In the genomic region with DNA sequence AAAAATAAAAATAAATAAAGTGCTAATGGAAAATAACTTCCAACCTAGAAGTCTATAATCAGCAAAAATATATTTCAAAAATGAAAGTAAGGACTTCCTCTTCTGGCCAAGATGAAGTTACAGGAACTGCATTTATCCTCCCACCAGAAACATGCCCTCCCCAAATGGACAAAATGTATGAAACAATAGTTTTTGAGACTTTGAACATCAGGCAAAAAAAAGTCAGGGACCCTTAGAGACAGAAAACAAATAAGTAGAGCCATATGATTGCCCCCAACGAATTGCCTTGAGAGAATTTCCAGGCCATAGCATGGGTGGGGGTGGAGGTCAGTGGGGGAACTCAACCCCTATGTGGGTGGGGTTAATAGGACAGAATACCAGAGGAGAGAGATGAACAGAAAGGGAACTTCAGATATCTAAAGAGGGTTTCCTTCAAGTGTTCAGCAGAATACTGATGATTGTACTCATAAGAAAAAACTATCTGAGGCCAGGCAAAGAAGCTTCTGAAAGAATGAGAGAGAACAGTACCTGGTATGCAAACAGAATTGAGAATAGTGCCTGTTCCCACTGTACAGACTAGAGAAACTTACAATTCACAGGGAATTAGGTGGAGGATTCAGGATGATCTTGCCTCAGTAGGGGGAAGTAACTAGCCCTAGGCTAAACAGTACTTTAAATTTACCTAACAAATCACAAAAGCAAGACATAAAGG, we compare ENCODE assay signal across 14 cellular contexts. TPM values are rescaled to one million over a fixed set of nuclear protein-coding genes. Genes with fewer than 3 reads are reported as not detected.
DNase-seq lines count a peak whose midpoint lies in the region; ATAC-seq and TF ChIP-seq lines count a peak whose summit lies in the region.
"Had no signal": no experiment of that assay in that cellular context is flagged by ENCODE, and none has a peak within 500 bp of the region (broad histone marks: within the 10 kb centered on the region; RNA-seq: fewer than 3 reads in every experiment).

No MANE protein-coding gene starts in this region.

- DNase-seq in activated naive CD4-positive, alpha-beta T cell treated with anti-CD3 and anti-CD28 coated beads, Interleukin-2, amount 10 ng/mL, durations not matched to agents 7 days and 5 days: no peak
- no peak for DNase-seq in activated naive CD4-positive, alpha-beta T cell (lab: John Stamatoyannopoulos, UW)
- DNase-seq in NOMO-1 (lab: John Stamatoyannopoulos, UW; ENCODE audit: unreplicated experiment in 2 of 2): peak; percentile 46 to 82
- no peak for DNase-seq in activated naive CD8-positive, alpha-beta T cell treated with anti-CD3 and anti-CD28 coated beads for 36 hours
- peak in 1 of 2 donors; percentile 41 for DNase-seq in stimulated activated effector memory CD8-positive, alpha-beta T cell treated with anti-CD3 and anti-CD28 coated beads, Interleukin-12 subunit alpha, Interleukin-12 subunit beta, amount 100 ng/mL, for 72 hours (ENCODE audit: low spot score in 2 of 2)
- no peak for DNase-seq in adrenal gland
- DNase-seq in nucleus accumbens (lab: John Stamatoyannopoulos, UW): no peak
- no peak for DNase-seq in NCI-H226
- DNase-seq: NCI-H2029 treated with DMSO at 0.1 percent for 48 hours; NK-92 treated with Interleukin-12 subunit alpha and Interleukin-12 subunit beta, amount 100 ng/mL, for 24 hours had no signal

- H3K27ac Mint-ChIP-seq in activated naive CD4-positive, alpha-beta T cell treated with anti-CD3 and anti-CD28 coated beads, Interleukin-2, amount 10 ng/mL, durations not matched to agents 7 days and 5 days: peak overlapping the region; percentile 3
- H3K27ac Mint-ChIP-seq in activated naive CD8-positive, alpha-beta T cell treated with anti-CD3 and anti-CD28 coated beads for 36 hours: peak overlapping the region; percentile 72
- H3K27ac Mint-ChIP-seq in stimulated activated effector memory CD8-positive, alpha-beta T cell treated with anti-CD3 and anti-CD28 coated beads, Interleukin-12 subunit alpha, Interleukin-12 subunit beta, amount 100 ng/mL, for 72 hours: peak overlapping the region; percentile 81

- no peak overlapping the region for H3K4me3 Mint-ChIP-seq in activated naive CD4-positive, alpha-beta T cell treated with anti-CD3 and anti-CD28 coated beads, Interleukin-2, amount 10 ng/mL, durations not matched to agents 7 days and 5 days
- H3K4me3 Mint-ChIP-seq in activated naive CD8-positive, alpha-beta T cell treated with anti-CD3 and anti-CD28 coated beads for 36 hours: peak overlapping the region; percentile 30
- H3K4me3 Mint-ChIP-seq in stimulated activated effector memory CD8-positive, alpha-beta T cell treated with anti-CD3 and anti-CD28 coated beads, Interleukin-12 subunit alpha, Interleukin-12 subunit beta, amount 100 ng/mL, for 72 hours: peak overlapping the region; percentile 33

- peaks cover 40% of the 10 kb centered on the region for H3K9me3 Mint-ChIP-seq in activated naive CD4-positive, alpha-beta T cell treated with anti-CD3 and anti-CD28 coated beads, Interleukin-2, amount 10 ng/mL, durations not matched to agents 7 days and 5 days
- peaks cover 20% of the 10 kb centered on the region for H3K9me3 Mint-ChIP-seq in activated naive CD8-positive, alpha-beta T cell treated with anti-CD3 and anti-CD28 coated beads for 36 hours
- H3K9me3 Mint-ChIP-seq in stimulated activated effector memory CD8-positive, alpha-beta T cell treated with anti-CD3 and anti-CD28 coated beads, Interleukin-12 subunit alpha, Interleukin-12 subunit beta, amount 100 ng/mL, for 72 hours: peaks cover 10% of the 10 kb centered on the region

- H3K36me3 ChIP-seq in adrenal gland (replicated peaks in 1 of 2): no peaks in the 10 kb centered on the region
- H3K36me3 ChIP-seq: vagina had no signal

- H3K4me1 ChIP-seq in adrenal gland (replicated peaks in 1 of 2): no peaks in the 10 kb centered on the region
- H3K4me1 ChIP-seq: vagina had no signal

- H3K27me3 Mint-ChIP-seq in activated naive CD4-positive, alpha-beta T cell treated with anti-CD3 and anti-CD28 coated beads, Interleukin-2, amount 10 ng/mL, durations not matched to agents 7 days and 5 days: no peaks in the 10 kb centered on the region
- no peaks in the 10 kb centered on the region for H3K27me3 Mint-ChIP-seq in activated naive CD8-positive, alpha-beta T cell treated with anti-CD3 and anti-CD28 coated beads for 36 hours

- CTCF ChIA-PET in activated naive CD4-positive, alpha-beta T cell treated with anti-CD3 and anti-CD28 coated beads, Interleukin-2, amount 10 ng/mL, durations not matched to agents 7 days and 5 days (lab: Charles Lee): interaction anchor here (1.4 to 2.8 kb wide), 3 partner anchors 8 to 27 kb away, joined by 5 to 14 read pairs (median 5); partner anchors contain the start of gene IL10RA

- intact Hi-C loops in adrenal gland (cut with DNase I): loop anchor here in 1 of 2 donors (10.0 kb wide), 1 partner anchor 525 kb away; no protein-coding TSS in a partner anchor

- 25 to 61% (median 40%) methylated on average over 1 of the region's 1 CpG for WGBS in adrenal gland, 4 donors

- no peak for TF ChIP-seq POLR2A in adrenal gland (IDR thresholded peaks at IDR 0.05)

- peak overlapping the region in 2 of 5 donors; percentile 41 to 47 for H3K27ac ChIP-seq in adrenal gland
- H3K27ac ChIP-seq: KMS-11, vagina had no signal

- no peak for TF ChIP-seq CTCF in adrenal gland (IDR thresholded peaks at IDR 0.05)

- H3K4me3 ChIP-seq in adrenal gland: no peak overlapping the region
- H3K4me3 ChIP-seq: vagina had no signal

- peak; percentile 47 for ATAC-seq in stimulated activated effector memory CD8-positive, alpha-beta T cell treated with anti-CD3 and anti-CD28 coated beads, Interleukin-12 subunit alpha, Interleukin-12 subunit beta, amount 100 ng/mL, for 72 hours

- no peaks in the 10 kb centered on the region for H3K27me3 ChIP-seq in adrenal gland
- H3K27me3 ChIP-seq: vagina had no signal

- H3K4me1 Mint-ChIP-seq in activated naive CD4-positive, alpha-beta T cell treated with anti-CD3 and anti-CD28 coated beads, Interleukin-2, amount 10 ng/mL, durations not matched to agents 7 days and 5 days: peaks cover 37% of the 10 kb centered on the region
- H3K4me1 Mint-ChIP-seq in activated naive CD8-positive, alpha-beta T cell treated with anti-CD3 and anti-CD28 coated beads for 36 hours: peaks cover 37% of the 10 kb centered on the region
- peaks cover 37% of the 10 kb centered on the region for H3K4me1 Mint-ChIP-seq in stimulated activated effector memory CD8-positive, alpha-beta T cell treated with anti-CD3 and anti-CD28 coated beads, Interleukin-12 subunit alpha, Interleukin-12 subunit beta, amount 100 ng/mL, for 72 hours

- no peaks in the 10 kb centered on the region for H3K9me3 ChIP-seq in adrenal gland (replicated peaks in 1 of 3)
- H3K9me3 ChIP-seq: vagina had no signal

- H3K36me3 Mint-ChIP-seq in activated naive CD4-positive, alpha-beta T cell treated with anti-CD3 and anti-CD28 coated beads, Interleukin-2, amount 10 ng/mL, durations not matched to agents 7 days and 5 days: peaks cover 46% of the 10 kb centered on the region
- peaks cover 30% of the 10 kb centered on the region for H3K36me3 Mint-ChIP-seq in activated naive CD8-positive, alpha-beta T cell treated with anti-CD3 and anti-CD28 coated beads for 36 hours
- peaks cover 6% of the 10 kb centered on the region for H3K36me3 Mint-ChIP-seq in stimulated activated effector memory CD8-positive, alpha-beta T cell treated with anti-CD3 and anti-CD28 coated beads, Interleukin-12 subunit alpha, Interleukin-12 subunit beta, amount 100 ng/mL, for 72 hours

RNA-seq across cellular contexts. Expression of gene IL10RA, which starts 26.6 kb away (rescaled TPM):
- total RNA-seq in activated naive CD8-positive, alpha-beta T cell treated with anti-CD3 and anti-CD28 coated beads for 36 hours: 10 to 100 TPM; 39.6 to 41.2 TPM
- total RNA-seq in adrenal gland: 10 to 100 TPM; 24.5 to 50.5 (median 33.0) TPM
- polyA plus RNA-seq in adrenal gland: 10 to 100 TPM in 1 of 3 donors, 1 to 10 TPM in 2; 4.6 to 10.2 (median 7.3) TPM
- total RNA-seq: dermis microvascular lymphatic vessel endothelial cell had no signal
- polyA plus RNA-seq: fibroblast of lung had no signal

RNA-seq across cellular contexts. Expression of gene TMPRSS13, which starts 30.4 kb away (rescaled TPM):
- 1 to 10 TPM; 1.9 to 3.4 TPM for total RNA-seq in activated naive CD8-positive, alpha-beta T cell treated with anti-CD3 and anti-CD28 coated beads for 36 hours
- 1 to 10 TPM in 1 of 8 donors, under 1 TPM in 7; 0.12 to 1.3 (median 0.56) TPM for total RNA-seq in adrenal gland
- 1 to 10 TPM in 1 of 3 donors, under 1 TPM in 2; 0.54 to 1.0 (median 0.84) TPM for polyA plus RNA-seq in adrenal gland
- total RNA-seq: dermis microvascular lymphatic vessel endothelial cell, fibroblast of lung had no signal
- polyA plus RNA-seq: fibroblast of lung had no signal

Comparison
In these comparisons a context has a peak if more than half of its experiments do, and no peak if none do; other contexts are left out.
1. DNase-seq: peak in NOMO-1 (2 of 2); none in activated naive CD4-positive, alpha-beta T cell treated with anti-CD3 and anti-CD28 coated beads, Interleukin-2, amount 10 ng/mL, durations not matched to agents 7 days and 5 days (single experiment), activated naive CD4-positive, alpha-beta T cell (0 of 4), activated naive CD8-positive, alpha-beta T cell treated with anti-CD3 and anti-CD28 coated beads for 36 hours (single experiment), adrenal gland (0 of 7), nucleus accumbens (0 of 56) and NCI-H226 (single experiment).
2. H3K27ac Mint-ChIP-seq: peak in every context shown above with its lines; median percentile 81 in stimulated activated effector memory CD8-positive, alpha-beta T cell treated with anti-CD3 and anti-CD28 coated beads, Interleukin-12 subunit alpha, Interleukin-12 subunit beta, amount 100 ng/mL, for 72 hours; 72 in activated naive CD8-positive, alpha-beta T cell treated with anti-CD3 and anti-CD28 coated beads for 36 hours; 3 in activated naive CD4-positive, alpha-beta T cell treated with anti-CD3 and anti-CD28 coated beads, Interleukin-2, amount 10 ng/mL, durations not matched to agents 7 days and 5 days.